Comparison of ENCODE assay signal across 1 cellular context in the genomic region with DNA sequence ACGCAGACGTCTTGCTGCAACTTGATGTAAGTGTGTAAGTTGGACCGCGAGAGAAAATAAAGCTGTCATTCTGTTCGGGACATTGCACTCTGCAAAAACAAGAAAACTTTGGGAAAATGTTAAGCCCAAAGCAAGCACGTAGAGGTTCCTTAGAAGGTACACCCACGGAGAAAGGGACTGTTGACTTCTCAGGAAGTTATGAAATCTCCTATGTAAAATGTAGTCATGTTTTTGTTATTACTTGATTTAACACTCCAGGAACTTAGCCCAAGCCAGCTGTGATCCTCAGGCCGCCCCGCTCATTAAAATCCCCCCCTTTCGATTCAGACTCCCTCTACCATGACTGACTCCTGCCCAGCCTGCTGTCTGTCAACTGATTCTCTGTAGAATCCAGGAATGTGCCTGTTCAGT.
TF ChIP-seq lines count a peak whose summit lies in the region.

No MANE protein-coding gene starts in this region.

TF ChIP-seq in SK-N-SH treated with all-trans-retinoic acid at 6 μM for 48 hours, 23 proteins besides CTCF, POLR2A, EP300 and RAD21 (continued from another document):
- TF ChIP-seq, protein P1, sequence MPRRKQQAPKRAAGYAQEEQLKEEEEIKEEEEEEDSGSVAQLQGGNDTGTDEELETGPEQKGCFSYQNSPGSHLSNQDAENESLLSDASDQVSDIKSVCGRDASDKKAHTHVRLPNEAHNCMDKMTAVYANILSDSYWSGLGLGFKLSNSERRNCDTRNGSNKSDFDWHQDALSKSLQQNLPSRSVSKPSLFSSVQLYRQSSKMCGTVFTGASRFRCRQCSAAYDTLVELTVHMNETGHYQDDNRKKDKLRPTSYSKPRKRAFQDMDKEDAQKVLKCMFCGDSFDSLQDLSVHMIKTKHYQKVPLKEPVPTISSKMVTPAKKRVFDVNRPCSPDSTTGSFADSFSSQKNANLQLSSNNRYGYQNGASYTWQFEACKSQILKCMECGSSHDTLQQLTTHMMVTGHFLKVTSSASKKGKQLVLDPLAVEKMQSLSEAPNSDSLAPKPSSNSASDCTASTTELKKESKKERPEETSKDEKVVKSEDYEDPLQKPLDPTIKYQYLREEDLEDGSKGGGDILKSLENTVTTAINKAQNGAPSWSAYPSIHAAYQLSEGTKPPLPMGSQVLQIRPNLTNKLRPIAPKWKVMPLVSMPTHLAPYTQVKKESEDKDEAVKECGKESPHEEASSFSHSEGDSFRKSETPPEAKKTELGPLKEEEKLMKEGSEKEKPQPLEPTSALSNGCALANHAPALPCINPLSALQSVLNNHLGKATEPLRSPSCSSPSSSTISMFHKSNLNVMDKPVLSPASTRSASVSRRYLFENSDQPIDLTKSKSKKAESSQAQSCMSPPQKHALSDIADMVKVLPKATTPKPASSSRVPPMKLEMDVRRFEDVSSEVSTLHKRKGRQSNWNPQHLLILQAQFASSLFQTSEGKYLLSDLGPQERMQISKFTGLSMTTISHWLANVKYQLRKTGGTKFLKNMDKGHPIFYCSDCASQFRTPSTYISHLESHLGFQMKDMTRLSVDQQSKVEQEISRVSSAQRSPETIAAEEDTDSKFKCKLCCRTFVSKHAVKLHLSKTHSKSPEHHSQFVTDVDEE (CRISPR knock-in tag; IDR thresholded peaks at IDR 0.05) = no peak
